Comparison of ENCODE assay signal across 17 cellular contexts in genomic region chr1:99956755-99957154, GRCh38. TPM values are rescaled to one million over a fixed set of nuclear protein-coding genes. Genes with fewer than 3 reads are reported as not detected.
DNase-seq lines count a peak whose midpoint lies in the region; ATAC-seq and TF ChIP-seq lines count a peak whose summit lies in the region.
"Had no signal": no experiment of that assay in that cellular context is flagged by ENCODE, and none has a peak within 500 bp of the region (broad histone marks: within the 10 kb centered on the region; RNA-seq: fewer than 3 reads in every experiment).

No MANE protein-coding gene starts in this region.

- no peak overlapping the region for H3K4me3 Mint-ChIP-seq in endothelial cell (ENCODE audit: unreplicated experiment)
- no peak overlapping the region for H3K4me3 Mint-ChIP-seq in activated CD4-positive, alpha-beta T cell treated with anti-CD3 and anti-CD28 coated beads for 36 hours
- H3K4me3 Mint-ChIP-seq: activated T-helper 1 cell treated with anti-CD3 and anti-CD28 coated beads, Interleukin-12 subunit alpha, Interleukin-12 subunit beta, Interleukin-2, Interleukin-4 antibody, amounts not matched to agents 30 ng/mL and 10 ng/mL and 1 ng/mL, durations not matched to agents 14 hours and 24 hours and 36 hours; brain had no signal

- H4K8ac ChIP-seq in IMR-90 (ENCODE audit: low read depth in 2 of 2, low read length in 2 of 2), result no peak overlapping the region

- H2BK120ac ChIP-seq in IMR-90 (ENCODE audit: low read depth, low read length), result no peak overlapping the region

- H3K36me3 Mint-ChIP-seq in endothelial cell (ENCODE audit: low read depth, unreplicated experiment), result no peaks in the 10 kb centered on the region
- H3K36me3 Mint-ChIP-seq in activated CD4-positive, alpha-beta T cell treated with anti-CD3 and anti-CD28 coated beads for 36 hours (ENCODE audit: low read depth), result no peaks in the 10 kb centered on the region
- H3K36me3 Mint-ChIP-seq: brain had no signal

- H3K27ac ChIP-seq in IMR-90 (ENCODE audit: insufficient read depth, low read length), result no peak overlapping the region
- H3K27ac ChIP-seq: prostate gland, RWPE1, upper lobe of left lung had no signal

- H2AFZ ChIP-seq in IMR-90 (replicated peaks; ENCODE audit: low read length, poor library complexity), result no peak overlapping the region

- H3K9me3 ChIP-seq in IMR-90 (ENCODE audit: control insufficient read depth, insufficient read depth, low read length), result no peaks in the 10 kb centered on the region
- H3K9me3 ChIP-seq: prostate gland, upper lobe of left lung had no signal

- in situ Hi-C loops in IMR-90 (cut with MboI; ENCODE audit: low sequenced_read_pairs), result no loop called here

- POLR2A ChIA-PET in IMR-90 (lab: Charles Lee; ENCODE audit: unreplicated experiment), result interaction anchor here (0.5 kb wide), 1 partner anchor 668 kb away, joined by 4 read pairs; no protein-coding TSS in a partner anchor
- POLR2A ChIA-PET in activated CD4-positive, alpha-beta T cell treated with anti-CD3 and anti-CD28 coated beads for 36 hours (lab: Charles Lee), result no interaction called here

- H3K27me3 Mint-ChIP-seq in endothelial cell (ENCODE audit: unreplicated experiment), result peaks cover 6% of the 10 kb centered on the region
- H3K27me3 Mint-ChIP-seq in activated CD4-positive, alpha-beta T cell treated with anti-CD3 and anti-CD28 coated beads for 36 hours, result no peaks in the 10 kb centered on the region
- H3K27me3 Mint-ChIP-seq: brain had no signal

- no peak overlapping the region for H2BK15ac ChIP-seq in IMR-90 (ENCODE audit: low read depth, low read length)

- H3K9me1 ChIP-seq in IMR-90 (ENCODE audit: insufficient read depth, low read length), result no peaks in the 10 kb centered on the region

- no peak overlapping the region for H2AK9ac ChIP-seq in IMR-90 (replicated peaks; ENCODE audit: low read depth, low read length, poor library complexity)

- DNase-seq in AG08395 (ENCODE audit: low spot score) (peak; percentile 69), IMR-90 (peak; percentile 19), endothelial cell (ENCODE audit: low spot score) (no peak), lung microvascular endothelial cell (ENCODE audit: low read depth in 2 of 2) (peak; percentile 35 to 58), NCI-H82 treated with DMSO at 0.1 percent for 48 hours (lab: John Stamatoyannopoulos, UW; ENCODE audit: unreplicated experiment) (no peak), NCI-H2171 treated with DMSO at 0.1 percent for 48 hours (lab: John Stamatoyannopoulos, UW) (no peak), ecto neural progenitor cell (ENCODE audit: low spot score) (no peak)
- DNase-seq in activated CD4-positive, alpha-beta T cell treated with anti-CD3 and anti-CD28 coated beads for 36 hours, result no peak
- DNase-seq: NCI-H187; NCI-H774; stimulated activated CD4-positive, alpha-beta T cell treated with anti-CD3 and anti-CD28 coated beads, Interleukin-2, amount 100 ng/mL, for 24 hours; T-helper 9 cell; upper lobe of left lung had no signal

- CTCF ChIA-PET in IMR-90 (lab: Yijun Ruan, JAX), result no interaction called here
- CTCF ChIA-PET in activated CD4-positive, alpha-beta T cell treated with anti-CD3 and anti-CD28 coated beads for 36 hours (lab: Charles Lee), result interaction anchor here (0.5 kb wide), 1 partner anchor 74 kb away, joined by 3 read pairs; no protein-coding TSS in a partner anchor

- no peaks in the 10 kb centered on the region; the same call in 1 of the 2 replicates for H3K4me1 ChIP-seq in IMR-90 (ENCODE audit: control insufficient read depth, insufficient read depth, low read length)
- H3K4me1 ChIP-seq: prostate gland, upper lobe of left lung had no signal

- dilution Hi-C loops in IMR-90 (cut with HindIII; ENCODE audit: low sequenced_read_pairs, unreplicated experiment), result no loop called here

- BruUV-seq in IMR-90 (replicated peaks; lab: Mats Ljungman, UMichigan), result no TSS peak

- no peaks in the 10 kb centered on the region for H3K79me1 ChIP-seq in IMR-90 (ENCODE audit: low read depth in 1 of 2, low read length in 2 of 2)

- no CpG with 5 or more reads among the region's 2 CpGs for WGBS in IMR-90 (ENCODE audit: extremely low coverage in 2 of 2, insufficient read length in 1 of 2), 2 experiments

- no peak overlapping the region; the same call in 1 of the 2 replicates for H3K4me2 ChIP-seq in IMR-90 (ENCODE audit: low read depth, low read length)

- no peak overlapping the region for H2AK5ac ChIP-seq in IMR-90 (ENCODE audit: low read depth, low read length)

- peak overlapping the region; percentile 93 for H3K27ac Mint-ChIP-seq in endothelial cell (ENCODE audit: unreplicated experiment)
- H3K27ac Mint-ChIP-seq in activated CD4-positive, alpha-beta T cell treated with anti-CD3 and anti-CD28 coated beads for 36 hours, result no peak overlapping the region
- H3K27ac Mint-ChIP-seq: activated T-helper 1 cell treated with anti-CD3 and anti-CD28 coated beads, Interleukin-12 subunit alpha, Interleukin-12 subunit beta, Interleukin-2, Interleukin-4 antibody, amounts not matched to agents 30 ng/mL and 10 ng/mL and 1 ng/mL, durations not matched to agents 14 hours and 24 hours and 36 hours had no signal

- no peak for TF ChIP-seq POLR2A in IMR-90 (IDR thresholded peaks at IDR 0.05; ENCODE audit: low read depth, low read length)

- no peak overlapping the region for H3K56ac ChIP-seq in IMR-90 (ENCODE audit: extremely low read depth, insufficient read depth, low read length)

- intact Hi-C loops in IMR-90 (cut with micrococcal nuclease), result no loop called here
- intact Hi-C loops in activated CD4-positive, alpha-beta T cell treated with anti-CD3 and anti-CD28 coated beads for 36 hours (cut with DNase I, micrococcal nuclease), result no loop called here

- TF ChIP-seq RAD21 in IMR-90 (IDR thresholded peaks at IDR 0.05; ENCODE audit: low read length), result no peak

- H2BK5ac ChIP-seq in IMR-90 (ENCODE audit: low read depth, low read length, poor library complexity, severe bottlenecking), result no peak overlapping the region

- H3K36me3 ChIP-seq in IMR-90 (ENCODE audit: control insufficient read depth, insufficient read depth, low read length), result no peaks in the 10 kb centered on the region
- H3K36me3 ChIP-seq: prostate gland, upper lobe of left lung had no signal

- H4K5ac ChIP-seq in IMR-90 (ENCODE audit: low read depth, low read length), result no peak overlapping the region

- H3K23ac ChIP-seq in IMR-90 (ENCODE audit: low read depth, low read length), result no peak overlapping the region

- H3K4ac ChIP-seq in IMR-90 (ENCODE audit: low read depth, low read length), result no peak overlapping the region

- no peaks in the 10 kb centered on the region for H4K20me1 ChIP-seq in IMR-90 (ENCODE audit: insufficient read depth, low read length)

- H3K4me1 Mint-ChIP-seq in endothelial cell (ENCODE audit: unreplicated experiment), result peaks cover 13% of the 10 kb centered on the region
- no peaks in the 10 kb centered on the region for H3K4me1 Mint-ChIP-seq in activated CD4-positive, alpha-beta T cell treated with anti-CD3 and anti-CD28 coated beads for 36 hours
- H3K4me1 Mint-ChIP-seq: brain had no signal

- ATAC-seq in IMR-90 (ENCODE audit: low read depth), result peak; percentile 72
- ATAC-seq in activated CD4-positive, alpha-beta T cell treated with anti-CD3 and anti-CD28 coated beads for 36 hours, result no peak

- no peak overlapping the region for H2BK20ac ChIP-seq in IMR-90 (ENCODE audit: low read depth, low read length)

- no peak overlapping the region for H3K9ac ChIP-seq in IMR-90 (ENCODE audit: low read depth, low read length)

- H4K91ac ChIP-seq in IMR-90 (ENCODE audit: insufficient read depth, low read depth, low read length), result no peak overlapping the region

- TF ChIP-seq CTCF in IMR-90 (conservative IDR thresholded peaks at IDR 0.05; ENCODE audit: low read depth, low read length), result no peak
- no peak for TF ChIP-seq CTCF in endothelial cell (IDR thresholded peaks at IDR 0.05; ENCODE audit: unreplicated experiment)

- H3K18ac ChIP-seq in IMR-90 (ENCODE audit: low read depth, low read length), result no peak overlapping the region

- no peaks in the 10 kb centered on the region for H3K9me3 Mint-ChIP-seq in endothelial cell (ENCODE audit: unreplicated experiment)
- no peaks in the 10 kb centered on the region for H3K9me3 Mint-ChIP-seq in activated CD4-positive, alpha-beta T cell treated with anti-CD3 and anti-CD28 coated beads for 36 hours (ENCODE audit: low read depth)
- H3K9me3 Mint-ChIP-seq: activated T-helper 1 cell treated with anti-CD3 and anti-CD28 coated beads, Interleukin-12 subunit alpha, Interleukin-12 subunit beta, Interleukin-2, Interleukin-4 antibody, amounts not matched to agents 30 ng/mL and 10 ng/mL and 1 ng/mL, durations not matched to agents 14 hours and 24 hours and 36 hours; brain had no signal

- H3K27me3 ChIP-seq in IMR-90 (ENCODE audit: control insufficient read depth, insufficient read depth, low read length), result no peaks in the 10 kb centered on the region
- H3K27me3 ChIP-seq: upper lobe of left lung had no signal

- H3K14ac ChIP-seq in IMR-90 (replicated peaks; ENCODE audit: low read depth, low read length), result no peak overlapping the region

- no peak overlapping the region for H3K4me3 ChIP-seq in IMR-90 (ENCODE audit: insufficient read depth, low read depth, low read length)
- H3K4me3 ChIP-seq: prostate gland, upper lobe of left lung had no signal

TF ChIP-seq in IMR-90, 13 proteins besides CTCF, POLR2A, EP300 and RAD21:
- TF ChIP-seq CEBPB (IDR thresholded peaks at IDR 0.05; ENCODE audit: low read depth, low read length) (peak; percentile 46; the same call in 1 of the 2 replicates), USF2 (IDR thresholded peaks at IDR 0.05; ENCODE audit: low read depth, low read length) (no peak)

RNA-seq across cellular contexts. Expression of gene SLC35A3, which starts 13.0 kb away (rescaled TPM):
- 13.6 and 34.4 TPM in 2 replicates for total RNA-seq in IMR-90 (2012; rRNA removed)
- polyA plus RNA-seq in IMR-90 (2012; rRNA removed), result 6.8 and 9.6 TPM in 2 replicates
- 2.0 and 3.5 TPM in 2 replicates for polyA plus RNA-seq in IMR-90 (2012; cell fraction: cytosol; rRNA removed)
- 5.3 and 18.2 TPM in 2 replicates for polyA plus RNA-seq in IMR-90 (2012; cell fraction: nucleus; rRNA removed; ENCODE audit: low replicate concordance)
- 19.0 TPM for total RNA-seq in endothelial cell (ENCODE audit: unreplicated experiment)
- 11.6 and 18.7 TPM in 2 replicates for total RNA-seq in lung microvascular endothelial cell
- total RNA-seq in activated CD4-positive, alpha-beta T cell treated with anti-CD3 and anti-CD28 coated beads for 36 hours, result 10 to 100 TPM; 11.2 to 13.4 TPM

Comparison
In these comparisons a context has a peak if more than half of its experiments do, and no peak if none do; other contexts are left out.
1. DNase-seq: peak in AG08395 (single experiment), IMR-90 (single experiment) and lung microvascular endothelial cell (2 of 2); none in endothelial cell (single experiment), NCI-H82 treated with DMSO at 0.1 percent for 48 hours (single experiment), NCI-H2171 treated with DMSO at 0.1 percent for 48 hours (single experiment), ecto neural progenitor cell (single experiment) and activated CD4-positive, alpha-beta T cell treated with anti-CD3 and anti-CD28 coated beads for 36 hours (single experiment).